In genomic region chr10:3681642-3682554, GRCh38 we compare ENCODE assay signal across 1 cellular context.
TF ChIP-seq lines count a peak whose summit lies in the region.

No MANE protein-coding gene starts in this region.

TF ChIP-seq in IMR-90, 13 proteins besides CTCF, POLR2A, EP300 and RAD21:
- no peak for TF ChIP-seq SMC3 (IDR thresholded peaks at IDR 0.05; ENCODE audit: low read depth, low read length)
- TF ChIP-seq MXI1 (IDR thresholded peaks at IDR 0.05; ENCODE audit: borderline replicate concordance, low read depth, low read length), result no peak
- TF ChIP-seq NFE2L2 (IDR thresholded peaks at IDR 0.05; ENCODE audit: low read depth, low read length), result no peak
- TF ChIP-seq FOS (IDR thresholded peaks at IDR 0.05; ENCODE audit: low read depth, low read length), result no peak
- TF ChIP-seq RCOR1 (IDR thresholded peaks at IDR 0.05; ENCODE audit: insufficient replicate concordance, low read length), result no peak
- TF ChIP-seq RFX5 (IDR thresholded peaks at IDR 0.05; ENCODE audit: low read depth, low read length), result no peak
- TF ChIP-seq, protein P1, sequence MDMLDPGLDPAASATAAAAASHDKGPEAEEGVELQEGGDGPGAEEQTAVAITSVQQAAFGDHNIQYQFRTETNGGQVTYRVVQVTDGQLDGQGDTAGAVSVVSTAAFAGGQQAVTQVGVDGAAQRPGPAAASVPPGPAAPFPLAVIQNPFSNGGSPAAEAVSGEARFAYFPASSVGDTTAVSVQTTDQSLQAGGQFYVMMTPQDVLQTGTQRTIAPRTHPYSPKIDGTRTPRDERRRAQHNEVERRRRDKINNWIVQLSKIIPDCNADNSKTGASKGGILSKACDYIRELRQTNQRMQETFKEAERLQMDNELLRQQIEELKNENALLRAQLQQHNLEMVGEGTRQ (IDR thresholded peaks at IDR 0.05; ENCODE audit: low read depth, low read length), result no peak
- TF ChIP-seq ELK1 (IDR thresholded peaks at IDR 0.05; ENCODE audit: borderline replicate concordance, low read depth, low read length), result no peak
- TF ChIP-seq MAFK (IDR thresholded peaks at IDR 0.05; ENCODE audit: low read depth, low read length), result no peak
- TF ChIP-seq CHD1 (IDR thresholded peaks at IDR 0.05; ENCODE audit: low read depth, low read length), result no peak
- TF ChIP-seq BHLHE40 (IDR thresholded peaks at IDR 0.05; ENCODE audit: low read depth, low read length), result no peak
- no peak for TF ChIP-seq MAZ (IDR thresholded peaks at IDR 0.05; ENCODE audit: borderline replicate concordance, low read depth, low read length)
- TF ChIP-seq CEBPB (IDR thresholded peaks at IDR 0.05; ENCODE audit: low read depth, low read length), result no peak
